13 cellular contexts compared by ENCODE assay signal in genomic region chr1:83718338-83718737, GRCh38.
"Had no signal": no experiment of that assay in that cellular context is flagged by ENCODE, and none has a peak within 500 bp of the region (broad histone marks: within the 10 kb centered on the region; RNA-seq: fewer than 3 reads in every experiment).

No MANE protein-coding gene starts in this region.

- H3K4me1 ChIP-seq: gastroesophageal sphincter, left lung, sigmoid colon had no signal

- DNase-seq: activated CD4-positive, alpha-beta T cell treated with anti-CD3 and anti-CD28 coated beads, Interleukin-2, amount 50 U/mL, for 4 hours; activated CD8-positive, alpha-beta memory T cell treated with anti-CD3 and anti-CD28 coated beads, Interleukin-2, amount 10 ng/mL, durations not matched to agents 7 days and 5 days; activated effector memory CD4-positive, alpha-beta T cell treated with anti-CD3 and anti-CD28 coated beads, Interleukin-2, amount 50 U/mL, for 16 hours; activated T-cell treated with anti-CD3 and anti-CD28 coated beads, Interleukin-2, amount 50 U/mL, for 4 hours; brain microvascular endothelial cell; effector memory CD8-positive, alpha-beta T cell; left lung; sigmoid colon; stimulated activated CD4-positive, alpha-beta T cell treated with anti-CD3 and anti-CD28 coated beads, Interleukin-2, amount 100 ng/mL, for 48 hours; stimulated activated naive CD4-positive, alpha-beta T cell treated with Interleukin-2 at 50 U/mL for 16 hours had no signal

- H3K9me3 ChIP-seq: gastroesophageal sphincter, left lung, sigmoid colon had no signal

- ATAC-seq: activated CD4-positive, CD25-positive, alpha-beta regulatory T cell treated with anti-CD3 and anti-CD28 coated beads, Interleukin-2, amount 50 U/mL, for 24 hours; activated CD8-positive, alpha-beta memory T cell treated with anti-CD3 and anti-CD28 coated beads, Interleukin-2, amount 10 ng/mL, durations not matched to agents 7 days and 5 days; activated T-cell treated with anti-CD3 and anti-CD28 coated beads, Interleukin-2, amount 50 U/mL, for 4 hours; effector memory CD8-positive, alpha-beta T cell; gastroesophageal sphincter; left lung had no signal

- H3K4me3 ChIP-seq: gastroesophageal sphincter, left lung, sigmoid colon had no signal

- H3K27ac ChIP-seq: brain microvascular endothelial cell, epithelial cell of prostate, gastroesophageal sphincter, left lung, sigmoid colon had no signal

- H3K36me3 ChIP-seq: brain microvascular endothelial cell, gastroesophageal sphincter, left lung, sigmoid colon had no signal
